In the genomic region with DNA sequence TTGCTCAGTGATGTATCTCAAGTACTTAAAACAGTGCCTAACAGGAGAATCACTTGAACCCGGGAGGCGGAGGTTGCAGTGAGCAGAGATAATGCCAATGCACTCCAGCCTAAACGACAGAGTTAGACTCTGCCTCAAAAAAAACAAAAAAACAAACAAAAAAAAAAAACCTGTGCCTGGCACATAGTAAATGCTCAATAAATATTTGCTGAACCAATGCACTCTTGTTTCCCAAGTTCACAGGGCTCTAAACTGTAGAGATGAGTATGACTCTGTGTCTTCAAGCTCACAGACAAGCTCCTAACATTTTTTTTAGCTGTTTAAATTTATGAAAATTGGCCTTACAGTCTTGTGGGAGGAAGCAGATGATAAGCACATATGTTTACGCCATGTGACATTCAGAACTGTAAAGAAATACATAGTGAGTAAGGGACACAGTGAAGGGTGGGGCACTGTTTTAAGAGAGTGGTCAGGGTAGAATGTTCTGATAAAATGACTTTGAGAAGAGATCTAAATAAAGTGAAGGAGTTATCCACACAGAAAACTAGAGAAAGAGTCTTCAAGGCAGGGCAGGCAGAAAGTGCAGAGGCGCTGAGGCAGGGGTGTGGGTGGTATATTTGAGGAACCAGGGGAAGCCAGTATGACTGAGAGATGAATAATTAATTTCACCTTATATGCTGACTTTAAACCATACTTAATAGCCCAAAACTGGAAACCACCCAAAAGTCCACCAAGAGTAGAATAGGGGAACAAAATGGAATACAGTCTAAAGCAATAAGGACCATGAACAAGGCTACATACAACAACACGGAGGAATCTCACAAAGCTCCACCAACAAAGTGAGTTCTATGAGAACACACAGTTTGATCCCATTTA, we compare ENCODE assay signal across 13 cellular contexts. TPM values are rescaled to one million over a fixed set of nuclear protein-coding genes. Genes with fewer than 3 reads are reported as not detected.
DNase-seq lines count a peak whose midpoint lies in the region; ATAC-seq, FAIRE-seq and TF ChIP-seq lines count a peak whose summit lies in the region.
"Had no signal": no experiment of that assay in that cellular context is flagged by ENCODE, and none has a peak within 500 bp of the region (broad histone marks: within the 10 kb centered on the region; RNA-seq: fewer than 3 reads in every experiment).

No MANE protein-coding gene starts in this region.

- peaks cover 39% of the 10 kb centered on the region for H3K4me1 Mint-ChIP-seq in CD8-positive, alpha-beta T cell (ENCODE audit: low read depth)
- H3K4me1 Mint-ChIP-seq in activated T-cell treated with anti-CD3 and anti-CD28 coated beads, Interleukin-2, amount 50 U/mL, for 72 hours (ENCODE audit: low read depth): peaks cover 54% of the 10 kb centered on the region

- TF ChIP-seq POLR2A in GM19099 (IDR thresholded peaks at IDR 0.05; ENCODE audit: extremely low read depth, insufficient read length, low read depth) (peak; percentile 32), vagina (IDR thresholded peaks at IDR 0.05) (no peak)

- no peaks in the 10 kb centered on the region for H3K9me3 ChIP-seq in CD8-positive, alpha-beta T cell (ENCODE audit: low read length)
- no peaks in the 10 kb centered on the region for H3K9me3 ChIP-seq in vagina
- H3K9me3 ChIP-seq: upper lobe of left lung had no signal

- H3K4me1 ChIP-seq in CD8-positive, alpha-beta T cell (ENCODE audit: insufficient read depth, low read length): peaks cover 13% of the 10 kb centered on the region
- peaks cover 34% of the 10 kb centered on the region for H3K4me1 ChIP-seq in vagina

- no peak overlapping the region for H3K27ac ChIP-seq in CD8-positive, alpha-beta T cell (ENCODE audit: low read depth, low read length)
- H3K27ac ChIP-seq in vagina: no peak overlapping the region
- H3K27ac ChIP-seq: upper lobe of left lung, VCaP had no signal

- intact Hi-C loops in CD8-positive, alpha-beta T cell (cut with DNase I, micrococcal nuclease): no loop called here
- intact Hi-C loops in vagina (cut with DNase I): no loop called here

- DNase-seq in CD8-positive, alpha-beta T cell: no peak
- peak; percentile 19 to 36 for DNase-seq in activated T-cell treated with anti-CD3 and anti-CD28 coated beads, Interleukin-2, amount 50 U/mL, for 72 hours
- DNase-seq in vagina (ENCODE audit: extremely low spot score in 2 of 2) (no peak), RCC 7860 (ENCODE audit: low spot score) (no peak), activated gamma-delta T cell treated with Interleukin-2 at 50 U/mL for 16 hours (no peak), iPS-NIHi11 (ENCODE audit: low spot score) (no peak)
- DNase-seq: Kasumi-1, upper lobe of left lung had no signal

- H3K36me3 ChIP-seq in CD8-positive, alpha-beta T cell (ENCODE audit: insufficient read depth, low read length): no peaks in the 10 kb centered on the region
- no peaks in the 10 kb centered on the region for H3K36me3 ChIP-seq in vagina
- H3K36me3 ChIP-seq: upper lobe of left lung had no signal

- CTCF ChIA-PET in CD8-positive, alpha-beta T cell (lab: Charles Lee): interaction anchor here (0.8 to 2.1 kb wide), 5 partner anchors 9 to 29 kb away, joined by 3 to 9 read pairs (median 3); a partner anchor contains a TSS

- peak overlapping the region; percentile 47 for H3K27ac Mint-ChIP-seq in CD8-positive, alpha-beta T cell
- peak overlapping the region; percentile 74 for H3K27ac Mint-ChIP-seq in activated T-cell treated with anti-CD3 and anti-CD28 coated beads, Interleukin-2, amount 50 U/mL, for 72 hours

- POLR2A ChIA-PET in CD8-positive, alpha-beta T cell (lab: Charles Lee): no interaction called here

- no peaks in the 10 kb centered on the region for H3K36me3 Mint-ChIP-seq in CD8-positive, alpha-beta T cell
- H3K36me3 Mint-ChIP-seq in activated T-cell treated with anti-CD3 and anti-CD28 coated beads, Interleukin-2, amount 50 U/mL, for 72 hours (ENCODE audit: insufficient read depth in 2 of 2): no peaks in the 10 kb centered on the region

- no peaks in the 10 kb centered on the region for H3K27me3 Mint-ChIP-seq in CD8-positive, alpha-beta T cell (ENCODE audit: low read depth)
- no peaks in the 10 kb centered on the region for H3K27me3 Mint-ChIP-seq in activated T-cell treated with anti-CD3 and anti-CD28 coated beads, Interleukin-2, amount 50 U/mL, for 72 hours (ENCODE audit: low read depth)

- ATAC-seq in CD8-positive, alpha-beta T cell: no peak
- ATAC-seq in HG03045 (IDR thresholded peaks at IDR 0.05; ENCODE audit: unreplicated experiment): peak; percentile 31
- peak; percentile 49 to 58 for ATAC-seq in activated T-cell treated with anti-CD3 and anti-CD28 coated beads, Interleukin-2, amount 50 U/mL, for 72 hours (replicated peaks in 1 of 2)

- H3K9me3 Mint-ChIP-seq in CD8-positive, alpha-beta T cell: no peaks in the 10 kb centered on the region
- no peaks in the 10 kb centered on the region for H3K9me3 Mint-ChIP-seq in activated T-cell treated with anti-CD3 and anti-CD28 coated beads, Interleukin-2, amount 50 U/mL, for 72 hours

- FAIRE-seq in RCC 7860 (lab: Jason Lieb, UNC): no peak
- FAIRE-seq: bronchial epithelial cell, D721Med had no signal

- no peak overlapping the region for H3K4me3 Mint-ChIP-seq in CD8-positive, alpha-beta T cell
- H3K4me3 Mint-ChIP-seq in activated T-cell treated with anti-CD3 and anti-CD28 coated beads, Interleukin-2, amount 50 U/mL, for 72 hours: peak overlapping the region; percentile 62 to 72

- H3K4me3 ChIP-seq in CD8-positive, alpha-beta T cell (ENCODE audit: low read depth, low read length): no peak overlapping the region
- no peak overlapping the region for H3K4me3 ChIP-seq in vagina
- H3K4me3 ChIP-seq: upper lobe of left lung had no signal

- no peak for TF ChIP-seq CTCF in CD8-positive, alpha-beta T cell (IDR thresholded peaks at IDR 0.05)
- TF ChIP-seq CTCF in vagina (IDR thresholded peaks at IDR 0.05): no peak

- no peaks in the 10 kb centered on the region for H3K27me3 ChIP-seq in CD8-positive, alpha-beta T cell (ENCODE audit: insufficient read depth, low read length)
- no peaks in the 10 kb centered on the region for H3K27me3 ChIP-seq in vagina
- H3K27me3 ChIP-seq: upper lobe of left lung had no signal

RNA-seq across cellular contexts. Expression of a gene that starts 8.7 kb away (rescaled TPM):
- total RNA-seq in CD8-positive, alpha-beta T cell: 1 to 10 TPM; 3.2 to 3.6 TPM
- total RNA-seq in activated T-cell treated with anti-CD3 and anti-CD28 coated beads, Interleukin-2, amount 50 U/mL, for 72 hours: 10 to 100 TPM in 1 of 2 donors, 1 to 10 TPM in 1; 9.0 to 10.8 TPM
- 11.8 TPM for total RNA-seq in vagina

Comparison
In these comparisons a context has a peak if more than half of its experiments do, and no peak if none do; other contexts are left out.
1. DNase-seq: peak in activated T-cell treated with anti-CD3 and anti-CD28 coated beads, Interleukin-2, amount 50 U/mL, for 72 hours (2 of 2); none in CD8-positive, alpha-beta T cell (0 of 7), vagina (0 of 2), RCC 7860 (single experiment), activated gamma-delta T cell treated with Interleukin-2 at 50 U/mL for 16 hours (single experiment) and iPS-NIHi11 (single experiment).